1 cellular context compared by ENCODE assay signal in the genomic region with DNA sequence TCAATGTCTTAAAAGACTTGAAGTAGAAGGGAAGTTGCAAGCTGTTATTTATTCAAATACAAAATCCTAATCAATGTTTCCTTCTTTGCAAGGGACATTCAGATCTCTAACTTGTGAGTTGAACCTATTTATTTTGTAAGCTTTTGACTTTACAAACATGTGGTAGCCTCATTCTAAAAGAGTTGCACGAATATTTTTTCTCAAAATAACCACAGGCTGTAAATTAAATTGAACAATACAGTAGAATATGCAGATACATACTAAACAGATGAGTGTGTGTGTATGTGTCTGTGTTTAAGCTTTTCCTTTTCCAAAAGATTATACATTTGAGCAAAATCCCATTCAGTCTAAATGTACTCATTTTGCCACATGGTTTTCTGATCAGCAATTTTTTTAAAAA.
TF ChIP-seq lines count a peak whose summit lies in the region.

No MANE protein-coding gene starts in this region.

TF ChIP-seq in SK-N-SH, 30 proteins besides CTCF, POLR2A, EP300 and RAD21:
- TF ChIP-seq ELF1 (IDR thresholded peaks at IDR 0.05): no peak
- no peak for TF ChIP-seq TCF12 (IDR thresholded peaks at IDR 0.05)
- no peak for TF ChIP-seq MXI1 (IDR thresholded peaks at IDR 0.05; ENCODE audit: low read depth, low read length)
- no peak for TF ChIP-seq GATA2 (CRISPR knock-in tag; IDR thresholded peaks at IDR 0.05)
- TF ChIP-seq TAF1 (IDR thresholded peaks at IDR 0.05; ENCODE audit: borderline replicate concordance, low read depth, low read length): no peak
- TF ChIP-seq GABPA (IDR thresholded peaks at IDR 0.05; ENCODE audit: low read depth): no peak
- no peak for TF ChIP-seq EZH2phosphoT487 (IDR thresholded peaks at IDR 0.05; ENCODE audit: borderline replicate concordance, low read depth)
